15 cellular contexts compared by ENCODE assay signal in the genomic region with DNA sequence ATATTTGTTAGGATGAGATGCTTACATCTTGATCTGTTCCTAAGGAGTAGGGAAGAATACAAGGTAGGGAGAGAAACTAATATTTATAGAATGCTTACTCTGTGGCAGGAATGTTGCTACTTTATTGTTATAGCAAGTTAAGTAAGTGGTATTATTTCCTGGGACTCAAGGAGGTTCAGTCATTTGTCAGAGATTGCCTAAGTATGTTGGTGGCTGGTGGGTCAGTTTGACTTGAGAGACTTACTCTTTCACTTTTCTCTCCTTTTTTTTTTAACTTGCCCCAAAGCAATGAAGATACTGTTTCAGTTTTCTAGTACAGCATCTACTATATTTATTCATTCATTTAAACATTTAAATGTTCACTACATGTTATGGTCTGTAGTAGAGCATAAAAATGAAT. TPM values are rescaled to one million over a fixed set of nuclear protein-coding genes. Genes with fewer than 3 reads are reported as not detected.
A peak's percentile ranks its signal among the peaks of the same experiment; 100 is the strongest.
DNase-seq lines count a peak whose midpoint lies in the region; ATAC-seq and TF ChIP-seq lines count a peak whose summit lies in the region.
"Had no signal": no experiment of that assay in that cellular context is flagged by ENCODE, and none has a peak within 500 bp of the region (broad histone marks: within the 10 kb centered on the region; RNA-seq: fewer than 3 reads in every experiment).

No MANE protein-coding gene starts in this region.

- no peak for DNase-seq in activated naive CD4-positive, alpha-beta T cell treated with Interleukin-2 at 50 U/mL for 16 hours
- DNase-seq in T-helper 17 cell (no peak), epithelial cell of esophagus (ENCODE audit: low read depth) (peak; percentile 13), germinal center (ENCODE audit: low spot score) (no peak), NCI-H524 (lab: John Stamatoyannopoulos, UW) (no peak), T-helper 9 cell (no peak)
- no peak for DNase-seq in stimulated activated naive B cell treated with anti-CD40 and anti-IgM and Interleukin-4, amounts not matched to agents 10 μg/mL and 1 μg/mL and 100 μg/mL, for 72 hours
- DNase-seq: DND-41, endodermal cell, midbrain, NCI-H146, NCI-H748 treated with DMSO at 0.1 percent for 48 hours, psoas muscle had no signal

- no peak overlapping the region for H3K4me3 Mint-ChIP-seq in activated naive CD4-positive, alpha-beta T cell treated with anti-CD3 and anti-CD28 coated beads, Interleukin-2, amount 50 U/mL, for 24 hours
- H3K4me3 Mint-ChIP-seq in T-helper 17 cell = peak overlapping the region; percentile 50
- peak overlapping the region in 1 of 2 donors; percentile 8 for H3K4me3 Mint-ChIP-seq in stimulated activated naive B cell treated with anti-CD40 and anti-IgM and Interleukin-4, amounts not matched to agents 10 μg/mL and 1 μg/mL and 100 μg/mL, for 72 hours
- H3K4me3 Mint-ChIP-seq: endodermal cell had no signal

- H3K27me3 Mint-ChIP-seq in activated naive CD4-positive, alpha-beta T cell treated with anti-CD3 and anti-CD28 coated beads, Interleukin-2, amount 50 U/mL, for 24 hours = no peaks in the 10 kb centered on the region
- no peaks in the 10 kb centered on the region for H3K27me3 Mint-ChIP-seq in T-helper 17 cell
- no peaks in the 10 kb centered on the region for H3K27me3 Mint-ChIP-seq in stimulated activated naive B cell treated with anti-CD40 and anti-IgM and Interleukin-4, amounts not matched to agents 10 μg/mL and 1 μg/mL and 100 μg/mL, for 72 hours

- peak overlapping the region; percentile 8 for H3K27ac Mint-ChIP-seq in activated naive CD4-positive, alpha-beta T cell treated with anti-CD3 and anti-CD28 coated beads, Interleukin-2, amount 50 U/mL, for 24 hours
- peak overlapping the region; percentile 84 for H3K27ac Mint-ChIP-seq in T-helper 17 cell
- H3K27ac Mint-ChIP-seq in stimulated activated naive B cell treated with anti-CD40 and anti-IgM and Interleukin-4, amounts not matched to agents 10 μg/mL and 1 μg/mL and 100 μg/mL, for 72 hours = peak overlapping the region; percentile 75
- H3K27ac Mint-ChIP-seq: endodermal cell had no signal

- TF ChIP-seq CTCF in epithelial cell of esophagus (IDR thresholded peaks at IDR 0.05; ENCODE audit: insufficient read depth, low read depth, low read length, missing control alignments) = no peak

- peaks cover 5% of the 10 kb centered on the region for H3K9me3 Mint-ChIP-seq in activated naive CD4-positive, alpha-beta T cell treated with anti-CD3 and anti-CD28 coated beads, Interleukin-2, amount 50 U/mL, for 24 hours
- H3K9me3 Mint-ChIP-seq in stimulated activated naive B cell treated with anti-CD40 and anti-IgM and Interleukin-4, amounts not matched to agents 10 μg/mL and 1 μg/mL and 100 μg/mL, for 72 hours = peaks cover 3 to 5% of the 10 kb centered on the region in 2 donors
- H3K9me3 Mint-ChIP-seq: endodermal cell had no signal

- H3K36me3 Mint-ChIP-seq in activated naive CD4-positive, alpha-beta T cell treated with anti-CD3 and anti-CD28 coated beads, Interleukin-2, amount 50 U/mL, for 24 hours = peaks cover 11% of the 10 kb centered on the region
- H3K36me3 Mint-ChIP-seq in T-helper 17 cell (ENCODE audit: low read depth) = no peaks in the 10 kb centered on the region
- peaks cover 15 to 41% of the 10 kb centered on the region in 2 donors for H3K36me3 Mint-ChIP-seq in stimulated activated naive B cell treated with anti-CD40 and anti-IgM and Interleukin-4, amounts not matched to agents 10 μg/mL and 1 μg/mL and 100 μg/mL, for 72 hours

- H3K4me1 Mint-ChIP-seq in activated naive CD4-positive, alpha-beta T cell treated with anti-CD3 and anti-CD28 coated beads, Interleukin-2, amount 50 U/mL, for 24 hours = peaks cover 76% of the 10 kb centered on the region
- H3K4me1 Mint-ChIP-seq in T-helper 17 cell = peaks cover 46% of the 10 kb centered on the region
- peaks cover 28 to 64% of the 10 kb centered on the region in 2 donors for H3K4me1 Mint-ChIP-seq in stimulated activated naive B cell treated with anti-CD40 and anti-IgM and Interleukin-4, amounts not matched to agents 10 μg/mL and 1 μg/mL and 100 μg/mL, for 72 hours

- H3K9me3 ChIP-seq in T-helper 17 cell (ENCODE audit: control insufficient read depth, low read length, poor library complexity, severe bottlenecking) = no peaks in the 10 kb centered on the region
- H3K9me3 ChIP-seq: gastroesophageal sphincter, psoas muscle had no signal

- ATAC-seq in T-helper 17 cell = no peak
- no peak for ATAC-seq in stimulated activated naive B cell treated with anti-CD40 and anti-IgM and Interleukin-4, amounts not matched to agents 10 μg/mL and 1 μg/mL and 100 μg/mL, for 72 hours (replicated peaks)
- ATAC-seq: gastroesophageal sphincter, psoas muscle had no signal

- H3K4me3 ChIP-seq in epithelial cell of esophagus (ENCODE audit: low read length) = no peak overlapping the region
- H3K4me3 ChIP-seq: gastroesophageal sphincter, psoas muscle had no signal

RNA-seq across cellular contexts. Expression of a gene that starts 6.3 kb away (rescaled TPM):
- total RNA-seq in T-helper 17 cell = 10 to 100 TPM; 55.0 to 58.7 TPM

Comparison
In these comparisons a context has a peak if more than half of its experiments do, and no peak if none do; other contexts are left out.
1. H3K27ac Mint-ChIP-seq: peak in every context shown above with its lines; median percentile 84 in T-helper 17 cell; 75 in stimulated activated naive B cell treated with anti-CD40 and anti-IgM and Interleukin-4, amounts not matched to agents 10 μg/mL and 1 μg/mL and 100 μg/mL, for 72 hours; 8 in activated naive CD4-positive, alpha-beta T cell treated with anti-CD3 and anti-CD28 coated beads, Interleukin-2, amount 50 U/mL, for 24 hours.